In genomic region chr10:71265201-71265575, GRCh38 we compare ENCODE assay signal across 15 cellular contexts. TPM values are rescaled to one million over a fixed set of nuclear protein-coding genes. Genes with fewer than 3 reads are reported as not detected.
DNase-seq lines count a peak whose midpoint lies in the region; ATAC-seq, FAIRE-seq and TF ChIP-seq lines count a peak whose summit lies in the region.
"Had no signal": no experiment of that assay in that cellular context is flagged by ENCODE, and none has a peak within 500 bp of the region (broad histone marks: within the 10 kb centered on the region; RNA-seq: fewer than 3 reads in every experiment).

No MANE protein-coding gene starts in this region.

- H4K91ac ChIP-seq in H1 (replicated peaks; ENCODE audit: insufficient read length, low read length) (peak overlapping the region; percentile 66), neuronal stem cell (ENCODE audit: low read depth, low read length, poor library complexity) (no peak overlapping the region)

- H3K4ac ChIP-seq in H1 (replicated peaks; ENCODE audit: insufficient read length, low read depth, low read length) = no peak overlapping the region
- no peak overlapping the region for H3K4ac ChIP-seq in neuronal stem cell (ENCODE audit: low read length)

- no peak overlapping the region for H3K23ac ChIP-seq in H1 (ENCODE audit: insufficient read length)
- no peak overlapping the region for H3K23ac ChIP-seq in neuronal stem cell (ENCODE audit: low read depth, low read length, poor library complexity)

- H3K36me3 ChIP-seq in H1 (ENCODE audit: control insufficient read depth in 2 of 4, insufficient read depth in 4 of 4, low read length in 3 of 4) (no peaks in the 10 kb centered on the region), neuronal stem cell (replicated peaks in 1 of 2; ENCODE audit: control insufficient read depth in 2 of 2, insufficient read depth in 2 of 2, low read length in 2 of 2) (no peaks in the 10 kb centered on the region)

- H2BK120ac ChIP-seq in H1 (replicated peaks; ENCODE audit: low read depth, low read length) (no peak overlapping the region), neuronal stem cell (ENCODE audit: low read depth, low read length) (peak overlapping the region; percentile 11)

- TF ChIP-seq CTCF in H1 (IDR thresholded peaks at IDR 0.05; ENCODE audit: control extremely low read depth in 1 of 3, insufficient read depth in 1 of 3, low read depth in 1 of 3, low read length in 3 of 3) = no peak

- POLR2A ChIA-PET in H1 (lab: Charles Lee; ENCODE audit: partially characterized antibody) = interaction anchor here (1.1 to 6.8 kb wide), 5 partner anchors 11 to 52 kb away, joined by 3 to 45 read pairs (median 4); no protein-coding TSS in a partner anchor

- H3K4me1 ChIP-seq in H1 (replicated peaks in 1 of 4; ENCODE audit: control insufficient read depth in 3 of 4, insufficient read depth in 4 of 4, low read length in 3 of 4) = peaks cover 26 to 65% (median 45%) of the 10 kb centered on the region in 4 experiments
- peaks cover 18 to 33% of the 10 kb centered on the region in 2 donors for H3K4me1 ChIP-seq in neuronal stem cell (ENCODE audit: control insufficient read depth in 2 of 2, insufficient read depth in 1 of 2, low read depth in 1 of 2, low read length in 2 of 2)

- WGBS in H1 (ENCODE audit: extremely low coverage in 1 of 2, insufficient coverage in 1 of 2, insufficient read length in 1 of 2, insufficient replicate concordance in 2 of 2, low coverage in 1 of 2, low lambda C conversion rate in 2 of 2, missing lambda C conversion rate in 1 of 2), 2 experiments = 90% methylated on average over 9 of the region's 9 CpGs; no CpG with 5 or more reads in 1 of the 2 experiments
- no CpG with 5 or more reads among the region's 9 CpGs for WGBS in neuronal stem cell (ENCODE audit: extremely low coverage in 2 of 2, insufficient read length in 2 of 2, insufficient replicate concordance in 1 of 2), 2 donors

- H2BK12ac ChIP-seq in H1 (ENCODE audit: low read depth, low read length) (peak overlapping the region; percentile 93), neuronal stem cell (ENCODE audit: low read length) (no peak overlapping the region)

- intact Hi-C loops in left ventricle myocardium superior (cut with micrococcal nuclease) = no loop called here
- intact Hi-C loops in Right ventricle myocardium superior (cut with DNase I) = no loop called here

- H3K18ac ChIP-seq in H1 (ENCODE audit: extremely low read depth, low read length) = peak overlapping the region; percentile 79
- H3K18ac ChIP-seq in neuronal stem cell (ENCODE audit: low read length) = peak overlapping the region; percentile 56

- no peak overlapping the region for H3K14ac ChIP-seq in H1 (ENCODE audit: insufficient read length)
- H3K14ac ChIP-seq in neuronal stem cell (ENCODE audit: low read length) = no peak overlapping the region

- TF ChIP-seq EP300 in H1 (IDR thresholded peaks at IDR 0.05; ENCODE audit: borderline replicate concordance in 1 of 2, low read depth in 2 of 2, low read length in 2 of 2) = no peak

- H2BK15ac ChIP-seq in H1 (ENCODE audit: low read length) = 0 out of 2 replicates have a peak overlapping the region, but pooled peaks have one; percentile 84
- H2BK15ac ChIP-seq in neuronal stem cell (ENCODE audit: low read length) = peak overlapping the region; percentile 81

- ATAC-seq in left ventricle myocardium superior (no peak), Right ventricle myocardium superior (ENCODE audit: poor library complexity) (no peak), HG03025 (IDR thresholded peaks at IDR 0.05; ENCODE audit: low FRiP score, unreplicated experiment) (no peak)
- ATAC-seq: Right ventricle myocardium inferior had no signal

- CTCF ChIA-PET in H1 (lab: Charles Lee; ENCODE audit: partially characterized antibody) = interaction anchor here (0.6 to 9.8 kb wide), 9 partner anchors 10 to 452 kb away, joined by 3 to 138 read pairs (median 7); no protein-coding TSS in a partner anchor

- H3K9me3 ChIP-seq in H1 (ENCODE audit: insufficient read depth in 2 of 2, low read depth in 1 of 2, low read length in 1 of 2) (no peaks in the 10 kb centered on the region), neuronal stem cell (replicated peaks in 1 of 2; ENCODE audit: control insufficient read depth in 2 of 2, insufficient read depth in 1 of 2, low read depth in 1 of 2, low read length in 2 of 2) (no peaks in the 10 kb centered on the region)

- no peaks in the 10 kb centered on the region for H3K23me2 ChIP-seq in H1 (ENCODE audit: low read depth, low read length)

- no peak for FAIRE-seq in H1 (lab: Jason Lieb, UNC)
- FAIRE-seq: A204.1, H54 had no signal

- peaks cover 5% of the 10 kb centered on the region for H3K79me1 ChIP-seq in H1 (ENCODE audit: low read depth, low read length)
- H3K79me1 ChIP-seq in neuronal stem cell (ENCODE audit: low read depth, low read length) = no peaks in the 10 kb centered on the region

- H3K56ac ChIP-seq in H1 (replicated peaks; ENCODE audit: insufficient read length, low read depth, low read length) = no peak overlapping the region

- no peak for TF ChIP-seq RAD21 in H1 (IDR thresholded peaks at IDR 0.05 in 1 of 2, conservative IDR thresholded peaks at IDR 0.05 in 1 of 2; ENCODE audit: low read depth in 2 of 2, low read length in 2 of 2)

- no peak overlapping the region for H3K27ac ChIP-seq in H1 (ENCODE audit: low read depth, low read length)
- no peak overlapping the region for H3K27ac ChIP-seq in neuronal stem cell (replicated peaks; ENCODE audit: low read length)
- H3K27ac ChIP-seq: C4-2B had no signal

- H3K9ac ChIP-seq in H1 (replicated peaks in 1 of 4; ENCODE audit: extremely low read depth in 1 of 4, low read depth in 3 of 4, low read length in 3 of 4) = no peak overlapping the region
- H3K9ac ChIP-seq in neuronal stem cell (ENCODE audit: low read depth, low read length, poor library complexity) = no peak overlapping the region

- peaks cover 2% of the 10 kb centered on the region in 2 experiments for H4K20me1 ChIP-seq in H1 (replicated peaks in 1 of 2; ENCODE audit: control insufficient read depth in 1 of 2, insufficient read depth in 2 of 2, low read length in 2 of 2)

- H3K27me3 ChIP-seq in H1 (replicated peaks in 1 of 4; ENCODE audit: control insufficient read depth in 3 of 4, extremely low read depth in 1 of 4, insufficient read depth in 3 of 4, low read length in 3 of 4) = peaks cover 0 to 2% (median 0%) of the 10 kb centered on the region in 4 experiments; a peak in 1 of 7 replicates
- peaks cover 0 to 49% (median 0%) of the 10 kb centered on the region in 3 experiments for H3K27me3 ChIP-seq in neuronal stem cell (ENCODE audit: control insufficient read depth in 3 of 3, insufficient read depth in 3 of 3, low read depth in 1 of 3, low read length in 3 of 3)

- H2AFZ ChIP-seq in H1 (ENCODE audit: low read length) = no peak overlapping the region
- H2AFZ ChIP-seq in neuronal stem cell (ENCODE audit: low read length) = no peak overlapping the region

- no peak for TF ChIP-seq POLR2A in H1 (IDR thresholded peaks at IDR 0.05; ENCODE audit: control extremely low read depth in 1 of 2, low read depth in 2 of 2, low read length in 2 of 2)

- peaks cover 0 to 4% of the 10 kb centered on the region in 2 experiments; a peak in 1 of 4 replicates for H3K79me2 ChIP-seq in H1 (ENCODE audit: control insufficient read depth in 1 of 2, insufficient read depth in 2 of 2, low read length in 2 of 2)

- H2BK5ac ChIP-seq in H1 (ENCODE audit: low read depth, low read length) (peak overlapping the region; percentile 91), neuronal stem cell (ENCODE audit: low read length) (no peak overlapping the region)

- H2AK5ac ChIP-seq in H1 (ENCODE audit: low read depth, low read length) (peak overlapping the region; percentile 93), neuronal stem cell (ENCODE audit: low read depth, low read length) (peak overlapping the region; percentile 58)

- H4K8ac ChIP-seq in H1 (ENCODE audit: extremely low read depth, insufficient read depth, low read length) (peak overlapping the region; percentile 4; the same call in 1 of the 2 replicates), neuronal stem cell (ENCODE audit: low read depth, low read length) (no peak overlapping the region)

- H3K4me2 ChIP-seq in H1 (ENCODE audit: insufficient read depth in 1 of 2, low read depth in 2 of 2, low read length in 2 of 2) (no peak overlapping the region), neuronal stem cell (ENCODE audit: insufficient read depth, low read length, poor library complexity, severe bottlenecking) (no peak overlapping the region)

- peak; percentile 23 for DNase-seq in left ventricle myocardium superior
- no peak for DNase-seq in Right ventricle myocardium superior
- DNase-seq in H1 (ENCODE audit: low read depth in 1 of 2, low spot score in 2 of 2) = no peak
- no peak for DNase-seq in neuronal stem cell (ENCODE audit: low spot score)
- no peak for DNase-seq in NCI-H146 (lab: John Stamatoyannopoulos, UW)
- no peak for DNase-seq in NCI-H2171 treated with DMSO at 0.1 percent for 48 hours (lab: John Stamatoyannopoulos, UW)
- DNase-seq: NCI-H1694 treated with DMSO at 0.1 percent for 48 hours, NCI-H226, NCI-H524 treated with DMSO at 0.1 percent for 48 hours had no signal

- H3K4me3 ChIP-seq in H1 (ENCODE audit: extremely low read depth in 1 of 4, insufficient read depth in 2 of 4, low read depth in 3 of 4, low read length in 4 of 4) = no peak overlapping the region
- no peak overlapping the region for H3K4me3 ChIP-seq in neuronal stem cell (ENCODE audit: low read length in 2 of 2)

- H2BK20ac ChIP-seq in H1 (ENCODE audit: low read length) = peak overlapping the region; percentile 75; the same call in 1 of the 2 replicates

- no peak overlapping the region for H4K5ac ChIP-seq in H1 (ENCODE audit: insufficient read length, low read depth, low read length)

RNA-seq across cellular contexts. Expression of gene UNC5B, which starts 52.8 kb away (rescaled TPM):
- total RNA-seq in left ventricle myocardium superior (12.8 TPM), Right ventricle myocardium superior (12.2 TPM)
- 31.8 and 31.9 TPM in 2 replicates for total RNA-seq in H1 (2021; fragmentation: NEBNext Ultra II Directional; extraction: Animal tissue kit (Norgen Biotek cat#: 25700))
- polyA plus RNA-seq in H1 (2011; rRNA removed) = 27.9 and 34.1 TPM in 2 replicates
- 22.8 TPM for polyA plus RNA-seq in H1 (2011; cell fraction: cytosol; rRNA removed)
- polyA plus RNA-seq in H1 (2011; cell fraction: nucleus; rRNA removed) = 58.1 TPM
- 22.2 to 30.2 TPM (median 28.1 TPM) in 4 replicates for polyA plus RNA-seq in H1 (2012, experiment 1 of 2)
- 28.3 TPM for polyA plus RNA-seq in H1 (2012, experiment 2 of 2)
- 22.6 TPM for polyA plus RNA-seq in H1 (2013, experiment 1 of 2)
- 24.0 TPM for polyA plus RNA-seq in H1 (2013, experiment 2 of 2)
- 22.2 and 22.8 TPM in 2 replicates for polyA minus RNA-seq in H1 (2011; rRNA and poly(A)+ RNA removed)
- polyA minus RNA-seq in H1 (2011; cell fraction: cytosol; rRNA and poly(A)+ RNA removed) = 16.0 TPM
- 19.1 TPM for polyA minus RNA-seq in H1 (2011; cell fraction: nucleus; rRNA and poly(A)+ RNA removed)
- 2.8 TPM for polyA plus RNA-seq in neuronal stem cell (2013, experiment 1 of 2)
- polyA plus RNA-seq in neuronal stem cell (2013, experiment 2 of 2) = 2.8 TPM
- polyA plus RNA-seq: IgD-negative memory B cell had no signal

RNA-seq across cellular contexts. Expression of gene SLC29A3, which starts 53.9 kb away (rescaled TPM):
- 2.0 TPM for total RNA-seq in left ventricle myocardium superior
- 1.8 TPM for total RNA-seq in Right ventricle myocardium superior
- total RNA-seq in H1 (2021; fragmentation: NEBNext Ultra II Directional; extraction: Animal tissue kit (Norgen Biotek cat#: 25700)) = 14.0 and 15.2 TPM in 2 replicates
- polyA plus RNA-seq in H1 (2011; rRNA removed) = 24.6 and 33.8 TPM in 2 replicates
- 11.4 TPM for polyA plus RNA-seq in H1 (2011; cell fraction: cytosol; rRNA removed)
- polyA plus RNA-seq in H1 (2011; cell fraction: nucleus; rRNA removed) = 17.8 TPM
- polyA plus RNA-seq in H1 (2012, experiment 1 of 2) = 14.5 to 19.4 TPM (median 17.5 TPM) in 4 replicates
- polyA plus RNA-seq in H1 (2012, experiment 2 of 2) = 19.9 TPM
- polyA plus RNA-seq in H1 (2013, experiment 1 of 2) = 19.7 TPM
- polyA plus RNA-seq in H1 (2013, experiment 2 of 2) = 22.1 TPM
- 18.6 and 20.6 TPM in 2 replicates for polyA minus RNA-seq in H1 (2011; rRNA and poly(A)+ RNA removed)
- 9.4 TPM for polyA minus RNA-seq in H1 (2011; cell fraction: cytosol; rRNA and poly(A)+ RNA removed)
- 15.2 TPM for polyA minus RNA-seq in H1 (2011; cell fraction: nucleus; rRNA and poly(A)+ RNA removed)
- polyA plus RNA-seq in neuronal stem cell (2013, experiment 1 of 2) = 5.2 TPM
- 5.5 TPM for polyA plus RNA-seq in neuronal stem cell (2013, experiment 2 of 2)
